Comparison of ENCODE assay signal across 32 cellular contexts in genomic region chr3:57004154-57004730, GRCh38. TPM values are rescaled to one million over a fixed set of nuclear protein-coding genes. Genes with fewer than 3 reads are reported as not detected.
DNase-seq lines count a peak whose midpoint lies in the region; ATAC-seq, FAIRE-seq and TF ChIP-seq lines count a peak whose summit lies in the region.
"Had no signal": no experiment of that assay in that cellular context is flagged by ENCODE, and none has a peak within 500 bp of the region (broad histone marks: within the 10 kb centered on the region; RNA-seq: fewer than 3 reads in every experiment).

No MANE protein-coding gene starts in this region.

- H3K36me3 ChIP-seq in bronchial epithelial cell (ENCODE audit: control insufficient read depth, insufficient read depth, low read length) (no peaks in the 10 kb centered on the region), hepatocyte (replicated peaks; ENCODE audit: insufficient read depth, low read depth) (no peaks in the 10 kb centered on the region)
- H3K36me3 ChIP-seq: left lung, neutrophil, Peyer's patch had no signal

- H3K4me3 Mint-ChIP-seq in mesothelial cell of epicardium (no peak overlapping the region), type B pancreatic cell (no peak overlapping the region)
- H3K4me3 Mint-ChIP-seq in activated CD8-positive, alpha-beta T cell treated with anti-CD3 and anti-CD28 coated beads, Interleukin-2, amount 10 ng/mL, durations not matched to agents 7 days and 5 days, result no peak overlapping the region
- H3K4me3 Mint-ChIP-seq: activated CD4-positive, alpha-beta T cell treated with anti-CD3 and anti-CD28 coated beads, Interleukin-2, amount 10 ng/mL, durations not matched to agents 24 days and 14 days; activated CD8-positive, alpha-beta memory T cell treated with anti-CD3 and anti-CD28 coated beads, Interleukin-2, amount 10 ng/mL, durations not matched to agents 7 days and 5 days; activated T-cell treated with anti-CD3 and anti-CD28 coated beads, Interleukin-2, amount 50 U/mL, for 72 hours; CD8-positive, alpha-beta T cell; GM23338; immature natural killer cell; T-helper 17 cell had no signal

- ATAC-seq in activated CD8-positive, alpha-beta T cell treated with anti-CD3 and anti-CD28 coated beads, Interleukin-2, amount 10 ng/mL, durations not matched to agents 7 days and 5 days, result no peak
- ATAC-seq: activated CD8-positive, alpha-beta memory T cell treated with anti-CD3 and anti-CD28 coated beads, Interleukin-2, amount 10 ng/mL, durations not matched to agents 7 days and 5 days; activated naive CD4-positive, alpha-beta T cell treated with anti-CD3 and anti-CD28 coated beads, Interleukin-2, amount 50 U/mL, for 72 hours; activated T-cell treated with anti-CD3 and anti-CD28 coated beads, Interleukin-2, amount 50 U/mL, for 72 hours; CD8-positive, alpha-beta T cell; GM23338; left lung; mucosa of descending colon; T-helper 17 cell had no signal

- no peaks in the 10 kb centered on the region for H3K9me3 ChIP-seq in hepatocyte (ENCODE audit: low read depth)
- H3K9me3 ChIP-seq: left lung, mucosa of descending colon, neutrophil, Peyer's patch had no signal

- FAIRE-seq in bronchial epithelial cell (lab: Jason Lieb, UNC), result peak; percentile 92
- FAIRE-seq: A204.1, astrocyte, frontal cortex, G401.6, small intestine had no signal

- H3K27ac Mint-ChIP-seq in mesothelial cell of epicardium (peak overlapping the region; percentile 51), type B pancreatic cell (peak overlapping the region; percentile 0)
- H3K27ac Mint-ChIP-seq in activated CD8-positive, alpha-beta T cell treated with anti-CD3 and anti-CD28 coated beads, Interleukin-2, amount 10 ng/mL, durations not matched to agents 7 days and 5 days, result no peak overlapping the region
- H3K27ac Mint-ChIP-seq: activated CD4-positive, alpha-beta T cell treated with anti-CD3 and anti-CD28 coated beads, Interleukin-2, amount 10 ng/mL, durations not matched to agents 24 days and 14 days; activated CD8-positive, alpha-beta memory T cell treated with anti-CD3 and anti-CD28 coated beads, Interleukin-2, amount 10 ng/mL, durations not matched to agents 7 days and 5 days; activated naive CD4-positive, alpha-beta T cell treated with anti-CD3 and anti-CD28 coated beads, Interleukin-2, amount 50 U/mL, for 72 hours; activated T-cell treated with anti-CD3 and anti-CD28 coated beads, Interleukin-2, amount 50 U/mL, for 72 hours; CD8-positive, alpha-beta T cell; GM23338; immature natural killer cell; T-helper 17 cell had no signal

- peaks cover 27% of the 10 kb centered on the region for H3K4me1 ChIP-seq in hepatocyte (ENCODE audit: insufficient read depth)

- no peaks in the 10 kb centered on the region for H3K9me2 ChIP-seq in hepatocyte (replicated peaks; ENCODE audit: insufficient read depth)

- H4K20me1 ChIP-seq in hepatocyte (ENCODE audit: insufficient read depth, poor library complexity, severe bottlenecking), result no peaks in the 10 kb centered on the region

- H3K36me3 Mint-ChIP-seq in mesothelial cell of epicardium (peaks cover 3% of the 10 kb centered on the region), type B pancreatic cell (no peaks in the 10 kb centered on the region)
- no peaks in the 10 kb centered on the region for H3K36me3 Mint-ChIP-seq in activated CD8-positive, alpha-beta T cell treated with anti-CD3 and anti-CD28 coated beads, Interleukin-2, amount 10 ng/mL, durations not matched to agents 7 days and 5 days (ENCODE audit: low read depth)
- H3K36me3 Mint-ChIP-seq: activated CD8-positive, alpha-beta memory T cell treated with anti-CD3 and anti-CD28 coated beads, Interleukin-2, amount 10 ng/mL, durations not matched to agents 7 days and 5 days; activated naive CD4-positive, alpha-beta T cell treated with anti-CD3 and anti-CD28 coated beads, Interleukin-2, amount 50 U/mL, for 72 hours; CD8-positive, alpha-beta T cell; immature natural killer cell had no signal

- no peaks in the 10 kb centered on the region for H3K9me3 Mint-ChIP-seq in mesothelial cell of epicardium
- no peaks in the 10 kb centered on the region for H3K9me3 Mint-ChIP-seq in type B pancreatic cell
- H3K9me3 Mint-ChIP-seq in activated CD8-positive, alpha-beta T cell treated with anti-CD3 and anti-CD28 coated beads, Interleukin-2, amount 10 ng/mL, durations not matched to agents 7 days and 5 days (ENCODE audit: insufficient read depth), result no peaks in the 10 kb centered on the region
- H3K9me3 Mint-ChIP-seq: activated CD4-positive, alpha-beta T cell treated with anti-CD3 and anti-CD28 coated beads, Interleukin-2, amount 10 ng/mL, durations not matched to agents 24 days and 14 days; activated naive CD4-positive, alpha-beta T cell treated with anti-CD3 and anti-CD28 coated beads, Interleukin-2, amount 50 U/mL, for 72 hours; activated T-cell treated with anti-CD3 and anti-CD28 coated beads, Interleukin-2, amount 50 U/mL, for 72 hours; CD8-positive, alpha-beta T cell; GM23338; immature natural killer cell had no signal

- 51% methylated on average over 10 of the region's 10 CpGs for WGBS in hepatocyte (ENCODE audit: low lambda C conversion rate, missing lambda C conversion rate)

- CTCF ChIA-PET in activated CD8-positive, alpha-beta T cell treated with anti-CD3 and anti-CD28 coated beads, Interleukin-2, amount 10 ng/mL, durations not matched to agents 7 days and 5 days (lab: Charles Lee), result interaction anchor here (1.0 to 5.8 kb wide), 3 partner anchors 9 to 15 kb away, joined by 3 to 23 read pairs (median 23); no protein-coding TSS in a partner anchor

- no peaks in the 10 kb centered on the region for H3K79me2 ChIP-seq in hepatocyte

- H3K4me3 ChIP-seq in bronchial epithelial cell (ENCODE audit: low read depth, low read length) (no peak overlapping the region), hepatocyte (no peak overlapping the region)
- H3K4me3 ChIP-seq: GM23338, left lung, mucosa of descending colon, Peyer's patch had no signal

- H3K4me2 ChIP-seq in hepatocyte, result no peak overlapping the region
- H3K4me2 ChIP-seq: GM23338 had no signal

- POLR2A ChIA-PET in activated CD8-positive, alpha-beta T cell treated with anti-CD3 and anti-CD28 coated beads, Interleukin-2, amount 10 ng/mL, durations not matched to agents 7 days and 5 days (lab: Charles Lee), result no interaction called here

- DNase-seq in NCI-H2227 (lab: John Stamatoyannopoulos, UW; ENCODE audit: unreplicated experiment) (peak; percentile 5), NCI-H2227 treated with DMSO at 0.1 percent for 48 hours (lab: John Stamatoyannopoulos, UW) (no peak), bronchial epithelial cell (ENCODE audit: low read depth) (peak; percentile 75), mesothelial cell of epicardium (ENCODE audit: low spot score in 2 of 2, unreplicated experiment in 2 of 2) (no peak), type B pancreatic cell (ENCODE audit: extremely low spot score, unreplicated experiment) (no peak), hepatocyte (ENCODE audit: low spot score) (no peak), GDM1 (lab: John Stamatoyannopoulos, UW) (no peak)
- DNase-seq in activated CD8-positive, alpha-beta T cell treated with anti-CD3 and anti-CD28 coated beads, Interleukin-2, amount 10 ng/mL, durations not matched to agents 7 days and 5 days, result no peak
- DNase-seq: activated CD4-positive, alpha-beta T cell treated with anti-CD3 and anti-CD28 coated beads, Interleukin-2, amount 10 ng/mL, durations not matched to agents 24 days and 14 days; activated CD8-positive, alpha-beta memory T cell treated with anti-CD3 and anti-CD28 coated beads, Interleukin-2, amount 10 ng/mL, durations not matched to agents 7 days and 5 days; activated T-cell treated with anti-CD3 and anti-CD28 coated beads, Interleukin-2, amount 50 U/mL, for 72 hours; AML-193; CD8-positive, alpha-beta T cell; DMS153; hippocampal formation; immature natural killer cell; left lung; mucosa of descending colon; NCI-H1417 treated with DMSO at 0.1 percent for 48 hours; NCI-H524 treated with DMSO at 0.1 percent for 48 hours; Peyer's patch; small intestine; T-helper 17 cell had no signal

- H2AFZ ChIP-seq in hepatocyte, result no peak overlapping the region
- H2AFZ ChIP-seq: GM23338 had no signal

- no peaks in the 10 kb centered on the region for H3K27me3 Mint-ChIP-seq in mesothelial cell of epicardium (ENCODE audit: low read depth)
- no peaks in the 10 kb centered on the region for H3K27me3 Mint-ChIP-seq in type B pancreatic cell
- peaks cover 6% of the 10 kb centered on the region for H3K27me3 Mint-ChIP-seq in activated CD8-positive, alpha-beta T cell treated with anti-CD3 and anti-CD28 coated beads, Interleukin-2, amount 10 ng/mL, durations not matched to agents 7 days and 5 days (ENCODE audit: low read depth)

- no peak overlapping the region for H3K27ac ChIP-seq in hepatocyte
- H3K27ac ChIP-seq: left lung, neutrophil, Peyer's patch had no signal

- TF ChIP-seq CTCF in bronchial epithelial cell (IDR thresholded peaks at IDR 0.05; ENCODE audit: insufficient read depth, low read length, severe bottlenecking) (no peak), mesothelial cell of epicardium (IDR thresholded peaks at IDR 0.05; ENCODE audit: unreplicated experiment) (no peak), type B pancreatic cell (conservative IDR thresholded peaks at IDR 0.05) (no peak), hepatocyte (IDR thresholded peaks at IDR 0.05; ENCODE audit: poor library complexity) (no peak)

- H3K4me1 Mint-ChIP-seq in mesothelial cell of epicardium (peaks cover 34% of the 10 kb centered on the region), type B pancreatic cell (ENCODE audit: unreplicated experiment) (peaks cover 28% of the 10 kb centered on the region)
- peaks cover 14% of the 10 kb centered on the region for H3K4me1 Mint-ChIP-seq in activated CD8-positive, alpha-beta T cell treated with anti-CD3 and anti-CD28 coated beads, Interleukin-2, amount 10 ng/mL, durations not matched to agents 7 days and 5 days (ENCODE audit: low read depth)

- H3K27me3 ChIP-seq in bronchial epithelial cell (ENCODE audit: control insufficient read depth, insufficient read depth, low read length) (no peaks in the 10 kb centered on the region), hepatocyte (no peaks in the 10 kb centered on the region)
- H3K27me3 ChIP-seq: left lung, neutrophil, Peyer's patch had no signal

RNA-seq across cellular contexts. Expression of gene SPATA12, which starts 56.2 kb away (rescaled TPM):
- total RNA-seq in bronchial epithelial cell (under 0.01 TPM in 1 of 2 replicates, not detected in the other), mesothelial cell of epicardium (not detected in 3 replicates), type B pancreatic cell (ENCODE audit: low replicate concordance) (not detected in 2 replicates), hepatocyte (0.08 and 0.10 TPM in 2 replicates)
- 0.25 and 1.2 TPM in 2 replicates for polyA plus RNA-seq in hepatocyte
- total RNA-seq in activated CD8-positive, alpha-beta T cell treated with anti-CD3 and anti-CD28 coated beads, Interleukin-2, amount 10 ng/mL, durations not matched to agents 7 days and 5 days, result not detected
- total RNA-seq: activated CD4-positive, alpha-beta T cell treated with anti-CD3 and anti-CD28 coated beads, Interleukin-2, amount 10 ng/mL, durations not matched to agents 24 days and 14 days; activated CD8-positive, alpha-beta memory T cell treated with anti-CD3 and anti-CD28 coated beads, Interleukin-2, amount 10 ng/mL, durations not matched to agents 7 days and 5 days; activated naive CD4-positive, alpha-beta T cell treated with anti-CD3 and anti-CD28 coated beads, Interleukin-2, amount 50 U/mL, for 72 hours; activated T-cell treated with anti-CD3 and anti-CD28 coated beads, Interleukin-2, amount 50 U/mL, for 72 hours; astrocyte; CD8-positive, alpha-beta T cell; cerebellum; frontal cortex; Peyer's patch; T-helper 17 cell; urinary bladder had no signal
- polyA plus RNA-seq: immature natural killer cell had no signal

Comparison
In these comparisons a context has a peak if more than half of its experiments do, and no peak if none do; other contexts are left out.
1. DNase-seq: peak in NCI-H2227 (single experiment) and bronchial epithelial cell (single experiment); none in NCI-H2227 treated with DMSO at 0.1 percent for 48 hours (single experiment), mesothelial cell of epicardium (0 of 2), type B pancreatic cell (single experiment), hepatocyte (single experiment), activated CD8-positive, alpha-beta T cell treated with anti-CD3 and anti-CD28 coated beads, Interleukin-2, amount 10 ng/mL, durations not matched to agents 7 days and 5 days (single experiment) and GDM1 (single experiment).